Comparison of ENCODE assay signal across 8 cellular contexts in the genomic region with DNA sequence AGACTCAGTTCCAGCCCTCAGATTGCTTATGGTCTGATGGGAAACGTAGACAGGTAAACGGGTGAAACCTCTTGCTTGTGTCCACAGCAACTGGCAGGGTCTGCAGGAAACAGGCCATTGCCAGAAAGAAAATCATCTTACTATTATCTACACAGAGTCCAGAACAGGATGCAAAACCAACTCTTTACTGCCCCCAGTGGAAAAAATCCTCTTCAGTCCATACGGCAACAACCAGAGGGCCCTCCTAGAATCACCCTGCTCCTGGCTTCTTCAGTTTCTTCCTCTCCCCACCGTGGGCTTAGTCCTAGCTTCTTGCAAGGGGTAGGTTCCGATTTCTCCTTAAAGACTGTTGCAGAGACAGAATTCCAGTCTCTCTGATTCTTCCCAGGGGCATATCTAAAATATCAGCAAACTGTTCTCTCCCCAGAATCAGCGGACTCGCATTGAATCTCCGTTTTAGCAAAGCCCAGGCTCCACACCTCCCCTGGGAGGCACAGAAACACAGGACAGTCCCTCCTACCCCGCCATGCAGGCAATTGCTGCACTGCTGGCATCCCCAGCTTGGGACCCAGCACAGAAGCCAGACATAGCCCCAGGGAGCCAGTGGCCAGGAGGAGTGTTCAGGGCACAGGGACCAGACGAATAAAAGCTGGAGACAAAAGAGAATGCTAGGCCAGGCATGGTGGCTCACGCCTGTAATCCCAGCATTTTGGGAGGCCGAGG. TPM values are rescaled to one million over a fixed set of nuclear protein-coding genes. Genes with fewer than 3 reads are reported as not detected.
A peak's percentile ranks its signal among the peaks of the same experiment; 100 is the strongest.
DNase-seq lines count a peak whose midpoint lies in the region; ATAC-seq and TF ChIP-seq lines count a peak whose summit lies in the region.

No MANE protein-coding gene starts in this region.

- no peak overlapping the region for H3K4me3 ChIP-seq in cardiac fibroblast (replicated peaks in 1 of 2; ENCODE audit: low read depth in 2 of 2, low read length in 2 of 2)

- ATAC-seq in HG02852 (IDR thresholded peaks at IDR 0.05; ENCODE audit: unreplicated experiment) (peak; percentile 90), left lobe of liver (peak; percentile 56), GM21367 (IDR thresholded peaks at IDR 0.05; ENCODE audit: unreplicated experiment) (no peak), HG03135 (IDR thresholded peaks at IDR 0.05; ENCODE audit: unreplicated experiment) (no peak)

- DNase-seq in A172 (ENCODE audit: low spot score) (peak; percentile 60), NCI-H69 (lab: John Stamatoyannopoulos, UW) (peak; percentile 70), cardiac fibroblast (ENCODE audit: low read depth in 2 of 2) (peak; percentile 75 to 83), left lobe of liver (ENCODE audit: low spot score) (no peak)

- TF ChIP-seq CTCF in GM12873 (IDR thresholded peaks at IDR 0.05; ENCODE audit: insufficient read depth, low read depth, low read length, missing control alignments): peak; percentile 67
- TF ChIP-seq CTCF in cardiac fibroblast (IDR thresholded peaks at IDR 0.05; ENCODE audit: low read depth, low read length): peak; percentile 58

RNA-seq across cellular contexts. Expression of a gene that starts 41.0 kb away (rescaled TPM):
- 8.3 and 11.0 TPM in 2 replicates for total RNA-seq in A172 (2014; rRNA removed; shearing (Covaris generic))
- total RNA-seq in left lobe of liver: 7.2 TPM

Comparison
In these comparisons a context has a peak if more than half of its experiments do, and no peak if none do; other contexts are left out.
1. ATAC-seq: peak in HG02852 (single experiment) and left lobe of liver (single experiment); none in GM21367 (single experiment) and HG03135 (single experiment).